Comparison of ENCODE assay signal across 26 cellular contexts in the genomic region with DNA sequence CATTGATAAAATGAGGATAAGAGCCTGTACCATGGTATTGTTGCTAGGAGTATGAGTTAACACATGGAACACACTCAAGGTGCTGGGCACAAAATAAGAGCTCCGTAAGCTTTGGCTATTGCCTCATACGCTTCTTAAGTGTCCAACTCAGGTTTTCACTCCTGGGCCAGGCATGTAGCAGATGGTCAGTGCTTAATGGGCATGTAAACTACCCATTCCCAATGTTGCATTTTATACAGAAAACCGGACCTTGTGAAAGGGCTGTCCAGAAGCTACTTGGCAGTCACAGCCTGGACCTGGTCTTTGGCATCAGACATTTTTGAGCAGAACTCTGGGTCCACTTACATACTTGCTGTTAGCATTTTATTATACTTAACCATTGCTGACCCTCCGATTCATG.
"Had no signal": no experiment of that assay in that cellular context is flagged by ENCODE, and none has a peak within 500 bp of the region (broad histone marks: within the 10 kb centered on the region; RNA-seq: fewer than 3 reads in every experiment).

No MANE protein-coding gene starts in this region.

- H3K4me3 ChIP-seq: adrenal gland, coronary artery, gastroesophageal sphincter, left lung, neural progenitor cell, transverse colon had no signal

- H3K9ac ChIP-seq: neural progenitor cell had no signal

- H3K4me1 ChIP-seq: left lung, neural progenitor cell had no signal

- H3K4me2 ChIP-seq: neural progenitor cell had no signal

- H3K36me3 ChIP-seq: adrenal gland, ascending aorta, brain microvascular endothelial cell, gastroesophageal sphincter, left lung, neural progenitor cell, transverse colon had no signal

- H3K27me3 ChIP-seq: adrenal gland, ascending aorta, brain microvascular endothelial cell, gastroesophageal sphincter, left lung, neural progenitor cell, transverse colon had no signal

- ATAC-seq: activated CD4-positive, alpha-beta T cell treated with anti-CD3 and anti-CD28 coated beads for 36 hours; activated T-helper 17 cell treated with anti-CD3 and anti-CD28 coated beads, Interleukin-2, amount 50 U/mL, for 72 hours; gastroesophageal sphincter; left lung; naive thymus-derived CD8-positive, alpha-beta T cell; sciatic nerve; stimulated activated effector memory CD8-positive, alpha-beta T cell treated with anti-CD3 and anti-CD28 coated beads, Interleukin-12 subunit alpha, Interleukin-12 subunit beta, amount 100 ng/mL, for 72 hours; WTC11 had no signal

- H3K9me3 ChIP-seq: adrenal gland, ascending aorta, gastroesophageal sphincter, left lung, transverse colon had no signal

- H3K27ac ChIP-seq: adrenal gland, ascending aorta, brain microvascular endothelial cell, coronary artery, epithelial cell of prostate, gastroesophageal sphincter, left lung, neural progenitor cell, transverse colon had no signal

- H2AFZ ChIP-seq: neural progenitor cell had no signal

- DNase-seq: activated CD4-positive, alpha-beta T cell treated with anti-CD3 and anti-CD28 coated beads for 36 hours; activated CD4-positive, alpha-beta T cell treated with anti-CD3 and anti-CD28 coated beads, Interleukin-2, amount 50 U/mL, for 4 hours; activated CD8-positive, alpha-beta memory T cell treated with anti-CD3 and anti-CD28 coated beads for 24 hours; activated CD8-positive, alpha-beta memory T cell treated with anti-CD3 and anti-CD28 coated beads, Interleukin-2, amount 50 U/mL, for 4 hours; activated T-cell treated with anti-CD3 and anti-CD28 coated beads, Interleukin-2, amount 50 U/mL, for 24 hours; adrenal gland; brain microvascular endothelial cell; central memory CD4-positive, alpha-beta T cell; endodermal cell; left lung; mammary epithelial cell; naive thymus-derived CD8-positive, alpha-beta T cell; posterior cingulate gyrus; small intestine; stimulated activated CD4-positive, alpha-beta T cell treated with anti-CD3 and anti-CD28 coated beads, Interleukin-2, amount 100 ng/mL, for 24 hours; T-helper 9 cell; transverse colon had no signal
